Comparison of ENCODE assay signal across 10 cellular contexts in the genomic region with DNA sequence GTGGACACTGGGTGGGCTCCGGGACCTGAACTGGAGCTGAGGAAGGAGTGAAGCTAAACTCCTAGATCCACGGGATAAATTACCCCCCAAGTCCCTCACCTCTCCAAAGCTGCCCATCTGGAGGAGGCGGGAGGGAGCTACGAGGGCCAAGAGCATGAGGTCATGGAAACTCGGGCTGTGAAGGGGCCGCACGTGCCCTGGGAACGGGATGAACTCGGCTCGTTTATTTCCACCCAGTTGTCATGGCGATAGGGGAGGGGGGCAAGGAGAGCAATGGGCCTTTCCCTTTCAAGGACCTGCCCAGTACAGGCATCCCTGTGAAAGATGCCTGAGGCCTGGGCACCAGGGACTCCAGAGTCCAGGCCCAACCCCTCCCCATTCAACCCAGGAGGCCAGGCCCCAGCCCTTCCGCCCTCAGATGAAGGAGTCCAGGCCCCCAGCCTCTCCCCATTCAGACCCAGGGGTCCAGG. TPM values are rescaled to one million over a fixed set of nuclear protein-coding genes. Genes with fewer than 3 reads are reported as not detected.
DNase-seq lines count a peak whose midpoint lies in the region; ATAC-seq and TF ChIP-seq lines count a peak whose summit lies in the region.
"Had no signal": no experiment of that assay in that cellular context is flagged by ENCODE, and none has a peak within 500 bp of the region (broad histone marks: within the 10 kb centered on the region; RNA-seq: fewer than 3 reads in every experiment).

No MANE protein-coding gene starts in this region.

- H3K9me2 ChIP-seq in PC-3 (replicated peaks; ENCODE audit: low read length) = no peaks in the 10 kb centered on the region

- no peak overlapping the region for H3K9ac ChIP-seq in PC-3 (ENCODE audit: low read length)

- no TSS peak for BruUV-seq in PC-3 (replicated peaks; lab: Mats Ljungman, UMichigan)

- peaks cover 47% of the 10 kb centered on the region for H3K4me1 ChIP-seq in lower lobe of right lung
- peaks cover 31 to 52% (median 47%) of the 10 kb centered on the region in 4 donors for H3K4me1 ChIP-seq in upper lobe of left lung
- peaks cover 12% of the 10 kb centered on the region for H3K4me1 ChIP-seq in PC-3 (ENCODE audit: insufficient read depth, low read length)

- H3K4me3 ChIP-seq in lower lobe of right lung = no peak overlapping the region
- H3K4me3 ChIP-seq in upper lobe of left lung = no peak overlapping the region
- H3K4me3 ChIP-seq in PC-3 (ENCODE audit: low read length) = no peak overlapping the region

- H3K9me3 ChIP-seq in lower lobe of right lung (no peaks in the 10 kb centered on the region), upper lobe of left lung (no peaks in the 10 kb centered on the region), PC-3 (ENCODE audit: low read length) (no peaks in the 10 kb centered on the region)

- no peak overlapping the region for H3K4me2 ChIP-seq in PC-3 (ENCODE audit: low read length)

- ATAC-seq in lower lobe of right lung (peak; percentile 55 to 66), upper lobe of left lung (ENCODE audit: low FRiP score in 2 of 2) (peak; percentile 58 to 59), HG02981 (IDR thresholded peaks at IDR 0.05; ENCODE audit: unreplicated experiment) (no peak), PC-3 (no peak)

- TF ChIP-seq CTCF in lower lobe of right lung (IDR thresholded peaks at IDR 0.05) = no peak
- no peak for TF ChIP-seq CTCF in upper lobe of left lung (IDR thresholded peaks at IDR 0.05)
- no peak for TF ChIP-seq CTCF in PC-3 (conservative IDR thresholded peaks at IDR 0.05; ENCODE audit: low read depth, low read length)

- peak in 2 of 3 experiments; percentile 10 to 44 for DNase-seq in NCI-H1417 (lab: John Stamatoyannopoulos, UW)
- no peak for DNase-seq in NCI-H1417 treated with DMSO at 0.1 percent for 48 hours (lab: John Stamatoyannopoulos, UW)
- DNase-seq in dermis blood vessel endothelial cell = peak; percentile 94
- peak; percentile 81 for DNase-seq in lower lobe of right lung
- peak; percentile 75 to 85 for DNase-seq in upper lobe of left lung
- DNase-seq in activated CD8-positive, alpha-beta memory T cell treated with anti-CD3 and anti-CD28 coated beads, Interleukin-2, amount 50 U/mL, for 4 hours = no peak
- DNase-seq in PC-3 = no peak

- peaks cover 35% of the 10 kb centered on the region for H4K20me1 ChIP-seq in PC-3 (ENCODE audit: low read length)

- CTCF ChIA-PET in PC-3 (lab: Charles Lee) = no interaction called here

- peak overlapping the region; percentile 83 for H3K27ac ChIP-seq in lower lobe of right lung
- peak overlapping the region; percentile 78 to 92 (median 86) for H3K27ac ChIP-seq in upper lobe of left lung
- no peak overlapping the region for H3K27ac ChIP-seq in PC-3 (ENCODE audit: low read length)
- H3K27ac ChIP-seq: C4-2B, VCaP had no signal

- intact Hi-C loops in lower lobe of right lung (cut with DNase I) (no loop called here), PC-3 (cut with micrococcal nuclease) (no loop called here)

- H3K79me2 ChIP-seq in PC-3 (ENCODE audit: low read length) = peaks cover 50% of the 10 kb centered on the region

- no peaks in the 10 kb centered on the region for H3F3A ChIP-seq in PC-3 (ENCODE audit: low read length, unreplicated experiment)

- peak in 3 of 4 donors; percentile 89 to 94 (median 90) for TF ChIP-seq EP300 in upper lobe of left lung (IDR thresholded peaks at IDR 0.05)

- 35 to 51% methylated on average over 8 to 12 of the region's 12 CpGs for WGBS in upper lobe of left lung, 2 donors

- H2AFZ ChIP-seq in PC-3 (ENCODE audit: low read length) = no peak overlapping the region

- H3K36me3 ChIP-seq in lower lobe of right lung (peaks cover 27% of the 10 kb centered on the region), upper lobe of left lung (peaks cover 0 to 36% (median 18%) of the 10 kb centered on the region in 4 donors), PC-3 (ENCODE audit: low read depth, low read length) (peaks cover 14% of the 10 kb centered on the region)

- no peak for TF ChIP-seq POLR2A in upper lobe of left lung (IDR thresholded peaks at IDR 0.05)

- no peaks in the 10 kb centered on the region for H3K27me3 ChIP-seq in lower lobe of right lung (ENCODE audit: low read depth)
- H3K27me3 ChIP-seq in upper lobe of left lung = no peaks in the 10 kb centered on the region
- H3K27me3 ChIP-seq in PC-3 (ENCODE audit: low read length) = no peaks in the 10 kb centered on the region

- POLR2A ChIA-PET in PC-3 (lab: Charles Lee; ENCODE audit: unreplicated experiment) = no interaction called here

RNA-seq across cellular contexts. Expression of a gene that starts 3.8 kb away (rescaled TPM):
- total RNA-seq in dermis blood vessel endothelial cell (37.4 and 40.3 TPM in 2 replicates), lower lobe of right lung (103 TPM), upper lobe of left lung (100 to 1,000 TPM in 5 of 6 donors, 10 to 100 TPM in 1; 99.6 to 369 (median 158) TPM), PC-3 (2014; rRNA removed) (136 and 180 TPM in 2 replicates)

RNA-seq across cellular contexts. Expression of a gene that starts 35.4 kb away (rescaled TPM):
- total RNA-seq in dermis blood vessel endothelial cell (0.60 and 1.7 TPM in 2 replicates), lower lobe of right lung (not detected), upper lobe of left lung (10 to 100 TPM in 1 of 6 donors, 1 to 10 TPM in 4, not detected in 1; 1.3 to 31.2 (median 2.4) TPM), PC-3 (2014; rRNA removed) (266 and 317 TPM in 2 replicates)

RNA-seq across cellular contexts. Expression of a gene that starts 37.9 kb away (rescaled TPM):
- total RNA-seq in dermis blood vessel endothelial cell (12.6 and 15.6 TPM in 2 replicates), lower lobe of right lung (28.1 TPM), upper lobe of left lung (10 to 100 TPM; 30.2 to 55.7 (median 43.3) TPM), PC-3 (2014; rRNA removed) (75.3 and 75.8 TPM in 2 replicates)

RNA-seq across cellular contexts. Expression of a gene that starts 43.9 kb away (rescaled TPM):
- total RNA-seq in dermis blood vessel endothelial cell (not detected in 2 replicates), lower lobe of right lung (2.3 TPM), upper lobe of left lung (10 to 100 TPM in 2 of 6 donors, 1 to 10 TPM in 4; 1.0 to 14.6 (median 5.9) TPM), PC-3 (2014; rRNA removed) (32.4 and 40.1 TPM in 2 replicates)

RNA-seq across cellular contexts. Expression of a gene that starts 50.7 kb away (rescaled TPM):
- total RNA-seq in dermis blood vessel endothelial cell (18.4 and 20.8 TPM in 2 replicates), lower lobe of right lung (26.0 TPM), upper lobe of left lung (10 to 100 TPM; 24.0 to 72.3 (median 28.1) TPM), PC-3 (2014; rRNA removed) (80.4 and 85.7 TPM in 2 replicates)

Comparison
In these comparisons a context has a peak if more than half of its experiments do, and no peak if none do; other contexts are left out.
1. DNase-seq: peak in NCI-H1417 (2 of 3), dermis blood vessel endothelial cell (single experiment), lower lobe of right lung (single experiment) and upper lobe of left lung (2 of 2); none in NCI-H1417 treated with DMSO at 0.1 percent for 48 hours (single experiment), activated CD8-positive, alpha-beta memory T cell treated with anti-CD3 and anti-CD28 coated beads, Interleukin-2, amount 50 U/mL, for 4 hours (single experiment) and PC-3 (single experiment).
2. ATAC-seq: peak in lower lobe of right lung (2 of 2) and upper lobe of left lung (2 of 2); none in HG02981 (single experiment) and PC-3 (single experiment).